In the genomic region with DNA sequence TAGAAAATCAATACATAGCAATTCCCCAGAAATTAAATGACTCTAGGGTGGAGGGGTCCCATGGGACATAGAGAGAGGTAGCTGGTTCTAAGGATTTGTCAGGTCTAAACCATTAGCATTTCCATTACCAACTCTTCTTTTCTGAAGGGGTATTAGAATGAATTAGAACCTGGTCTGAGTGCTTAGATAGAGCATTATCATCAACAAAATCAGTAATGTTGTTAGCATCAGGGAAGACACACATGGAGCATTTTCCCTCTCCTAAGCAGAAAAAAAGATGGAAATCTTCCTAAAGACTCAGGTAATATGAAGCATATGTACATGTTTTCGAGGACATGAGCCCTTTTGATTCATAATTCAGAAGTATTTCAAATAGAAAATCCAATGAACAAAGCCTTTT, we compare ENCODE assay signal across 8 cellular contexts.
"Had no signal": no experiment of that assay in that cellular context is flagged by ENCODE, and none has a peak within 500 bp of the region (broad histone marks: within the 10 kb centered on the region; RNA-seq: fewer than 3 reads in every experiment).

No MANE protein-coding gene starts in this region.

- DNase-seq: H9, HCEC 1CT, IMR-90 had no signal

- FAIRE-seq: H1, H54, HTR-8/SVneo, K562 had no signal

- H3K4me3 ChIP-seq: GM23338, K562 had no signal
